ENCODE assay signal across 8 cellular contexts in the genomic region with DNA sequence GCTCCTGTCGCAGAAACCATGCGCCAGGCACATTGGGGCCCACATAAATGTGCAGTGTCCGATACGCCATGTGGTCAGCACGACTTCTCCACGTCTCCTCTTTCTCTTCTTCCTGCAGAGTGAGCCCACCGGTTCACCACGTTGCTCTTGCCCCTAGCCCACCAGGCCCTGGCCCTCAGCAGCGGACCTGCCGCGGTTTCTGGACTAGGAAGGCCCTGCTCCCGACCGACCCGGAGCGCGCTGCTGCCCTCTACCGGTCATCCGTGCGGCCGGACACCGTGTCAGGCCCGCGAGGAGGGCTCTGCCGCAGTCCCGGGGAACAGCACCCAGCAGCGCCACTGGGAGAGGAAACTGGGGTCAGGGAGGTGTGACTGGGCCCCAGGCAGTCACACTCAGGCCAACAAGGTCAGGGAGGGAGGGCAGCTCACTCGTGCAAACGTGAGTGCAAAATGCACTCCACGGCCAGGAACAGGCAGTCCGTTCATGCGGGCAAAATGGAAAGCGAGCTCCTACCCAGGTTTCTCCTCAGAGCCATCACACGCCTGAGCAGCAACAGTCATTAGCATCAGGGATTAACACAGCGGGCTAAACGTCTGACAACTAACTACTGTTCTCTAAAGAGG. TPM values are rescaled to one million over a fixed set of nuclear protein-coding genes. Genes with fewer than 3 reads are reported as not detected.
DNase-seq lines count a peak whose midpoint lies in the region; ATAC-seq and TF ChIP-seq lines count a peak whose summit lies in the region.

No MANE protein-coding gene starts in this region.

- ATAC-seq in HG03159 (IDR thresholded peaks at IDR 0.05; ENCODE audit: unreplicated experiment), result peak; percentile 46
- ATAC-seq in central memory CD8-positive, alpha-beta T cell (replicated peaks; ENCODE audit: extremely low read depth, poor library complexity, severe bottlenecking), result peak; percentile 61
- peak; percentile 88 for ATAC-seq in left lobe of liver
- no peak for ATAC-seq in GM19395 (IDR thresholded peaks at IDR 0.05; ENCODE audit: unreplicated experiment)

- TF ChIP-seq CTCF in GM10266 (IDR thresholded peaks at IDR 0.05; ENCODE audit: control insufficient read depth, insufficient read depth, low read depth, missing control alignments), result peak; percentile 78

- no peak overlapping the region for H3K27ac Mint-ChIP-seq in central memory CD8-positive, alpha-beta T cell (ENCODE audit: low read depth)

- peaks cover 13% of the 10 kb centered on the region for H3K4me1 Mint-ChIP-seq in central memory CD8-positive, alpha-beta T cell

- H3K36me3 Mint-ChIP-seq in central memory CD8-positive, alpha-beta T cell (ENCODE audit: insufficient read depth), result no peaks in the 10 kb centered on the region

- no peaks in the 10 kb centered on the region for H3K9me3 Mint-ChIP-seq in central memory CD8-positive, alpha-beta T cell

- H3K27me3 Mint-ChIP-seq in central memory CD8-positive, alpha-beta T cell, result peaks cover 47% of the 10 kb centered on the region

- H3K4me3 Mint-ChIP-seq in central memory CD8-positive, alpha-beta T cell, result peak overlapping the region; percentile 34

- DNase-seq in GM10266 (ENCODE audit: extremely low spot score), result peak; percentile 76
- peak; percentile 11 to 64 (median 40) for DNase-seq in activated CD4-positive, CD25-positive, alpha-beta regulatory T cell (lab: John Stamatoyannopoulos, UW)
- peak in 1 of 2 donors; percentile 55 for DNase-seq in central memory CD8-positive, alpha-beta T cell (ENCODE audit: low spot score in 2 of 2)
- peak; percentile 79 for DNase-seq in left lobe of liver (ENCODE audit: low spot score)
- DNase-seq in stimulated activated CD4-positive, alpha-beta T cell treated with anti-CD3 and anti-CD28 coated beads, Interleukin-4, amount 100 ng/mL, for 4 hours, result peak; percentile 48 to 73
- no peak for DNase-seq in DMS79 (lab: John Stamatoyannopoulos, UW)

RNA-seq across cellular contexts. Expression of gene TLR5, which starts 13.7 kb away (rescaled TPM):
- 1.1 TPM for total RNA-seq in left lobe of liver
